In genomic region chr19:52095172-52096014, GRCh38 we compare ENCODE assay signal across 8 cellular contexts. TPM values are rescaled to one million over a fixed set of nuclear protein-coding genes. Genes with fewer than 3 reads are reported as not detected.
DNase-seq lines count a peak whose midpoint lies in the region; ATAC-seq and TF ChIP-seq lines count a peak whose summit lies in the region.

Gene ZNF841, minus strand, starts transcription at chr19:52095765. Its CDS starts 10,964 bp downstream, at chr19:52084801.

- ATAC-seq in GM21529 (IDR thresholded peaks at IDR 0.05; ENCODE audit: unreplicated experiment): peak; percentile 95

- H3K9me3 ChIP-seq in SK-N-SH: peaks cover 7% of the 10 kb centered on the region
- peaks cover 3 to 30% (median 18%) of the 10 kb centered on the region in 5 donors for H3K9me3 ChIP-seq in subcutaneous abdominal adipose tissue (ENCODE audit: control insufficient read depth in 5 of 5, low read length in 5 of 5)

- peaks cover 49% of the 10 kb centered on the region for H3K79me2 ChIP-seq in SK-N-SH (ENCODE audit: insufficient read depth)

- 4% methylated on average over 47 of the region's 59 CpGs for WGBS in SK-N-SH (ENCODE audit: low lambda C conversion rate)

- peaks cover 6% of the 10 kb centered on the region for H3F3A ChIP-seq in SK-N-SH (replicated peaks; ENCODE audit: insufficient read depth)

- POLR2A ChIA-PET in SK-N-SH (lab: Yijun Ruan, JAX): no interaction called here

- H3K36me3 ChIP-seq in SK-N-SH (replicated peaks in 1 of 2; ENCODE audit: control insufficient read depth in 1 of 2, insufficient read depth in 2 of 2, low read length in 1 of 2) (peaks cover 3 to 26% of the 10 kb centered on the region in 2 experiments), subcutaneous abdominal adipose tissue (ENCODE audit: control insufficient read depth in 5 of 5, insufficient read depth in 5 of 5, low read length in 5 of 5) (peaks cover 8 to 19% (median 9%) of the 10 kb centered on the region in 5 donors)

- CTCF ChIA-PET in SK-N-SH (lab: Yijun Ruan, JAX): no interaction called here

- H3K4me1 ChIP-seq in SK-N-SH (ENCODE audit: control insufficient read depth in 1 of 2, insufficient read depth in 2 of 2, low read depth in 1 of 2, low read length in 1 of 2) (peaks cover 0 to 6% of the 10 kb centered on the region in 2 experiments; a peak in 1 of 4 replicates), subcutaneous abdominal adipose tissue (ENCODE audit: control insufficient read depth in 5 of 5, insufficient read depth in 5 of 5, low read length in 5 of 5) (peaks cover 5 to 22% (median 18%) of the 10 kb centered on the region in 5 donors)

- peak; percentile 88 for DNase-seq in COLO668 (lab: John Stamatoyannopoulos, UW; ENCODE audit: unreplicated experiment)
- DNase-seq in LoVo (ENCODE audit: low spot score): peak; percentile 62
- DNase-seq in SK-N-SH: peak; percentile 94
- DNase-seq in activated naive CD4-positive, alpha-beta T cell treated with anti-CD3 and anti-CD28 coated beads, Interleukin-2, amount 50 U/mL, for 16 hours: peak; percentile 87
- peak; percentile 92 for DNase-seq in globus pallidus (ENCODE audit: low spot score)
- peak; percentile 85 for DNase-seq in non-pigmented ciliary epithelial cell (ENCODE audit: low read depth)

- no peaks in the 10 kb centered on the region for H4K20me1 ChIP-seq in SK-N-SH (ENCODE audit: insufficient read depth)

- peak within 1 kb of the TSS; percentile 94 for H3K4me2 ChIP-seq in SK-N-SH

- H3K9ac ChIP-seq in SK-N-SH: peak within 1 kb of the TSS; percentile 90
- H3K9ac ChIP-seq in subcutaneous abdominal adipose tissue (ENCODE audit: low read length in 5 of 5): peak within 1 kb of the TSS; percentile 89 to 97 (median 93)

- TF ChIP-seq CTCF in SK-N-SH (IDR thresholded peaks at IDR 0.05): no peak

- H3K27ac ChIP-seq in SK-N-SH (ENCODE audit: low read depth in 2 of 2, low read length in 1 of 2) (peak within 1 kb of the TSS; percentile 74 to 78), subcutaneous abdominal adipose tissue (ENCODE audit: low read depth, low read length) (peak within 1 kb of the TSS; percentile 57)

- no peak for TF ChIP-seq EP300 in SK-N-SH (IDR thresholded peaks at IDR 0.05; ENCODE audit: borderline replicate concordance in 1 of 2, low read depth in 1 of 2, low read length in 1 of 2)

- H2AFZ ChIP-seq in SK-N-SH (ENCODE audit: low read depth): peak within 1 kb of the TSS; percentile 98

- H3K4me3 ChIP-seq in SK-N-SH (ENCODE audit: low read depth in 2 of 2, low read length in 1 of 2) (peak within 1 kb of the TSS; percentile 84 to 99), subcutaneous abdominal adipose tissue (ENCODE audit: low read depth in 1 of 5, low read length in 5 of 5) (peak within 1 kb of the TSS; percentile 95 to 100 (median 100))

- TF ChIP-seq RAD21 in SK-N-SH (IDR thresholded peaks at IDR 0.05; ENCODE audit: low read length): no peak

- no peaks in the 10 kb centered on the region for H3K27me3 ChIP-seq in SK-N-SH (ENCODE audit: insufficient read depth)
- H3K27me3 ChIP-seq in subcutaneous abdominal adipose tissue (ENCODE audit: control insufficient read depth in 5 of 5, insufficient read depth in 4 of 5, low read length in 5 of 5): no peaks in the 10 kb centered on the region

- no peaks in the 10 kb centered on the region for H3K9me2 ChIP-seq in SK-N-SH

TF ChIP-seq in SK-N-SH, 30 proteins besides CTCF, POLR2A, EP300 and RAD21 (continues in another document):
- TF ChIP-seq SIN3A (IDR thresholded peaks at IDR 0.05; ENCODE audit: borderline replicate concordance, low read depth, low read length): peak; percentile 41; the same call in 1 of the 2 replicates
- peak; percentile 64 for TF ChIP-seq MAX (IDR thresholded peaks at IDR 0.05; ENCODE audit: low read depth)
- 0 out of 2 replicates have a peak, but pooled peaks have one; percentile 31 for TF ChIP-seq ZBTB33 (IDR thresholded peaks at IDR 0.05; ENCODE audit: borderline replicate concordance, low read depth)
- no peak for TF ChIP-seq RCOR1 (IDR thresholded peaks at IDR 0.05; ENCODE audit: low read length)
- no peak for TF ChIP-seq NFIC (IDR thresholded peaks at IDR 0.05; ENCODE audit: borderline replicate concordance)
- no peak for TF ChIP-seq USF1 (IDR thresholded peaks at IDR 0.05; ENCODE audit: borderline replicate concordance, low read depth)
- TF ChIP-seq RFX5 (IDR thresholded peaks at IDR 0.05; ENCODE audit: low read length): no peak
- no peak for TF ChIP-seq JUND (IDR thresholded peaks at IDR 0.05)
- peak; percentile 81; the same call in 1 of the 2 replicates for TF ChIP-seq MXI1 (IDR thresholded peaks at IDR 0.05; ENCODE audit: low read depth, low read length)
- peak; percentile 25 for TF ChIP-seq CHD2 (IDR thresholded peaks at IDR 0.05; ENCODE audit: low read length, partially characterized antibody)
- no peak for TF ChIP-seq NRF1 (IDR thresholded peaks at IDR 0.05; ENCODE audit: low read depth, low read length)
- TF ChIP-seq GATA2 (CRISPR knock-in tag; IDR thresholded peaks at IDR 0.05): no peak
- TF ChIP-seq USF2 (IDR thresholded peaks at IDR 0.05; ENCODE audit: borderline replicate concordance, low read depth, low read length): no peak
- peak; percentile 84 for TF ChIP-seq POLR2AphosphoS5 (IDR thresholded peaks at IDR 0.05; ENCODE audit: low read depth, low read length)
- TF ChIP-seq GABPA (IDR thresholded peaks at IDR 0.05; ENCODE audit: low read depth): peak; percentile 88
- TF ChIP-seq TEAD4 (IDR thresholded peaks at IDR 0.05; ENCODE audit: borderline replicate concordance, insufficient read depth): no peak
- no peak for TF ChIP-seq FOXM1 (IDR thresholded peaks at IDR 0.05; ENCODE audit: low read depth)
- no peak for TF ChIP-seq EZH2phosphoT487 (IDR thresholded peaks at IDR 0.05; ENCODE audit: borderline replicate concordance, low read depth)
- TF ChIP-seq REST (IDR thresholded peaks at IDR 0.05; ENCODE audit: low read depth, low read length): no peak
- TF ChIP-seq RXRA (IDR thresholded peaks at IDR 0.05; ENCODE audit: borderline replicate concordance, low read depth): no peak
- no peak for TF ChIP-seq YY1 (IDR thresholded peaks at IDR 0.05; ENCODE audit: low read depth)

RNA-seq across cellular contexts. Expression of gene ZNF841, which starts in this region (rescaled TPM):
- 3.8 and 5.1 TPM in 2 replicates for polyA plus RNA-seq in SK-N-SH (2012; rRNA removed)
- 2.2 and 2.5 TPM in 2 replicates for polyA plus RNA-seq in SK-N-SH (2012; cell fraction: cytosol; rRNA removed)
- 10.4 and 16.6 TPM in 2 replicates for polyA plus RNA-seq in SK-N-SH (2012; cell fraction: nucleus; rRNA removed)

Comparison
In these comparisons a context has a peak if more than half of its experiments do, and no peak if none do; other contexts are left out.
1. Peak in every context shown above with its lines: DNase-seq, ATAC-seq, H3K4me3 ChIP-seq and H3K27ac ChIP-seq.